1 cellular context compared by ENCODE assay signal in genomic region chr18:58446661-58447060, GRCh38.
TF ChIP-seq lines count a peak whose summit lies in the region.

No MANE protein-coding gene starts in this region.

TF ChIP-seq in WTC11, 78 proteins besides CTCF, POLR2A, EP300 and RAD21 (continued from another document):
- TF ChIP-seq STAT6 (CRISPR knock-in tag; conservative IDR thresholded peaks at IDR 0.05; ENCODE audit: low read depth) (no peak), ZNF138 (CRISPR knock-in tag; conservative IDR thresholded peaks at IDR 0.05) (no peak), ZNF671 (CRISPR knock-in tag; IDR thresholded peaks at IDR 0.05) (no peak), NR2C2 (CRISPR knock-in tag; IDR thresholded peaks at IDR 0.05) (no peak), ZNF281 (CRISPR knock-in tag; IDR thresholded peaks at IDR 0.05) (no peak)
